In genomic region chr1:96183928-96184327, GRCh38 we compare ENCODE assay signal across 18 cellular contexts.
A peak's percentile ranks its signal among the peaks of the same experiment; 100 is the strongest.
DNase-seq lines count a peak whose midpoint lies in the region; ATAC-seq and TF ChIP-seq lines count a peak whose summit lies in the region.
"Had no signal": no experiment of that assay in that cellular context is flagged by ENCODE, and none has a peak within 500 bp of the region (broad histone marks: within the 10 kb centered on the region; RNA-seq: fewer than 3 reads in every experiment).

No MANE protein-coding gene starts in this region.

- no peak overlapping the region for H2BK12ac ChIP-seq in H9 (ENCODE audit: insufficient read length, low read depth, low read length)

- H2AK5ac ChIP-seq in H9 (ENCODE audit: insufficient read length, low read length) = no peak overlapping the region

- H4K5ac ChIP-seq in H9 (ENCODE audit: insufficient read length, low read depth, low read length) = no peak overlapping the region

- no peaks in the 10 kb centered on the region for H3K27me3 ChIP-seq in H9 (ENCODE audit: insufficient read depth, low read length)
- no peaks in the 10 kb centered on the region for H3K27me3 ChIP-seq in neural progenitor cell
- H3K27me3 ChIP-seq: BLaER1 had no signal

- H3K4me1 ChIP-seq in H9 (ENCODE audit: insufficient read depth, low read length) (peaks cover 4% of the 10 kb centered on the region; the same call in 1 of the 2 replicates), neural progenitor cell (no peaks in the 10 kb centered on the region)
- H3K4me1 ChIP-seq: BLaER1, Caco-2 had no signal

- WGBS in H9 (ENCODE audit: extremely low coverage, insufficient read length, low lambda C conversion rate) = no CpG with 5 or more reads among the region's 6 CpGs

- no peaks in the 10 kb centered on the region for H3K27me3 Mint-ChIP-seq in H9 (ENCODE audit: low read depth)
- no peaks in the 10 kb centered on the region for H3K27me3 Mint-ChIP-seq in WTC11 (ENCODE audit: low read depth)
- no peaks in the 10 kb centered on the region for H3K27me3 Mint-ChIP-seq in neural progenitor cell (ENCODE audit: insufficient read depth, low read depth)
- H3K27me3 Mint-ChIP-seq: B cell; CD4-positive, CD25-positive, alpha-beta regulatory T cell had no signal

- no peak overlapping the region for H3K4me2 ChIP-seq in H9 (ENCODE audit: insufficient read depth, insufficient read length, low read length)
- H3K4me2 ChIP-seq in neural progenitor cell = no peak overlapping the region
- H3K4me2 ChIP-seq: BLaER1 had no signal

- no peak overlapping the region; the same call in 1 of the 2 replicates for H3K14ac ChIP-seq in H9 (ENCODE audit: insufficient read depth, low read length)

- H2AFZ ChIP-seq in H9 (ENCODE audit: low read length) (no peak overlapping the region), neural progenitor cell (replicated peaks) (peak overlapping the region; percentile 92)

- DNase-seq in H9 = no peak
- DNase-seq in WTC11 (ENCODE audit: low spot score) = no peak
- DNase-seq in iPS DF 19.7 (ENCODE audit: low read depth, low spot score) = peak; percentile 5
- DNase-seq in neural progenitor cell (ENCODE audit: low spot score) = no peak
- no peak for DNase-seq in RKO (ENCODE audit: low spot score)
- DNase-seq in NCI-H446 treated with DMSO at 0.1 percent for 48 hours (lab: John Stamatoyannopoulos, UW) = no peak
- no peak for DNase-seq in AG08396 (ENCODE audit: low spot score)
- DNase-seq: Caco-2; CD4-positive, CD25-positive, alpha-beta regulatory T cell; CD8-positive, alpha-beta T cell; DMS153; DND-41; GOT3; H7 had no signal

- no peak overlapping the region for H3K9ac ChIP-seq in H9 (ENCODE audit: extremely low read depth, insufficient read length, low read length)
- H3K9ac ChIP-seq in neural progenitor cell = no peak overlapping the region
- H3K9ac ChIP-seq: BLaER1 had no signal

- POLR2A ChIA-PET in WTC11 (lab: Charles Lee) = no interaction called here

- H3K27ac Mint-ChIP-seq in H9 = peak overlapping the region; percentile 11 to 79 (median 46); a peak in 5 of 7 replicates
- H3K27ac Mint-ChIP-seq in WTC11 = no peak overlapping the region
- no peak overlapping the region for H3K27ac Mint-ChIP-seq in neural progenitor cell
- H3K27ac Mint-ChIP-seq: B cell; CD4-positive, CD25-positive, alpha-beta regulatory T cell; CD8-positive, alpha-beta T cell had no signal

- H3K27ac ChIP-seq in H9 (ENCODE audit: insufficient read length, low read depth, low read length) = no peak overlapping the region
- no peak overlapping the region for H3K27ac ChIP-seq in neural progenitor cell
- H3K27ac ChIP-seq: BLaER1, C4-2B had no signal

- H4K91ac ChIP-seq in H9 (ENCODE audit: insufficient read length, low read depth, low read length) = no peak overlapping the region

- H3K23ac ChIP-seq in H9 (ENCODE audit: insufficient read length, low read depth, low read length) = no peak overlapping the region

- peak; percentile 75 for ATAC-seq in WTC11
- ATAC-seq: CD8-positive, alpha-beta T cell; HCT116 had no signal

- no peak overlapping the region for H3K4ac ChIP-seq in H9 (ENCODE audit: low read depth, low read length)

- H3K4me3 Mint-ChIP-seq in H9 = no peak overlapping the region
- no peak overlapping the region for H3K4me3 Mint-ChIP-seq in WTC11
- H3K4me3 Mint-ChIP-seq in neural progenitor cell = no peak overlapping the region
- H3K4me3 Mint-ChIP-seq: B cell; CD4-positive, CD25-positive, alpha-beta regulatory T cell; CD8-positive, alpha-beta T cell had no signal

- TF ChIP-seq CTCF in H9 (conservative IDR thresholded peaks at IDR 0.05) (no peak), WTC11 (IDR thresholded peaks at IDR 0.05) (no peak), neural progenitor cell (IDR thresholded peaks at IDR 0.05) (no peak)

- no peak overlapping the region for H2BK15ac ChIP-seq in H9 (ENCODE audit: low read depth, low read length)

- H3K23me2 ChIP-seq in H9 (ENCODE audit: insufficient read length, low read depth, low read length, poor library complexity, severe bottlenecking) = no peaks in the 10 kb centered on the region

- H3K4me3 ChIP-seq in neural progenitor cell = no peak overlapping the region
- H3K4me3 ChIP-seq: BLaER1 had no signal

- H3T11ph ChIP-seq in H9 (ENCODE audit: low read length) = no peak overlapping the region

- no peak overlapping the region for H4K8ac ChIP-seq in H9 (replicated peaks; ENCODE audit: insufficient read length, low read depth, low read length)

- no peak overlapping the region for H3K56ac ChIP-seq in H9 (ENCODE audit: insufficient read length, low read depth, low read length)

- H3K36me3 Mint-ChIP-seq in H9 (ENCODE audit: insufficient read depth in 1 of 3, low read depth in 3 of 3) (no peaks in the 10 kb centered on the region), WTC11 (no peaks in the 10 kb centered on the region), neural progenitor cell (no peaks in the 10 kb centered on the region)
- H3K36me3 Mint-ChIP-seq: CD4-positive, CD25-positive, alpha-beta regulatory T cell; CD8-positive, alpha-beta T cell had no signal

- no peaks in the 10 kb centered on the region for H3K36me3 ChIP-seq in neural progenitor cell
- H3K36me3 ChIP-seq: BLaER1 had no signal

- no peak overlapping the region for H2BK5ac ChIP-seq in H9 (ENCODE audit: insufficient read length, low read length)

- H3K4me1 Mint-ChIP-seq in H9 = peaks cover 31 to 38% of the 10 kb centered on the region in 2 experiments
- H3K4me1 Mint-ChIP-seq in WTC11 = peaks cover 37% of the 10 kb centered on the region
- no peaks in the 10 kb centered on the region for H3K4me1 Mint-ChIP-seq in neural progenitor cell
- H3K4me1 Mint-ChIP-seq: B cell; CD4-positive, CD25-positive, alpha-beta regulatory T cell had no signal

- H4K20me1 ChIP-seq in H9 (ENCODE audit: control insufficient read depth, insufficient read depth, insufficient read length) (no peaks in the 10 kb centered on the region), neural progenitor cell (ENCODE audit: low read depth) (no peaks in the 10 kb centered on the region)
- H4K20me1 ChIP-seq: BLaER1 had no signal

- CTCF ChIA-PET in WTC11 (lab: Charles Lee) = no interaction called here

- H3K18ac ChIP-seq in H9 (ENCODE audit: insufficient read length, low read depth, low read length) = no peak overlapping the region

- no peaks in the 10 kb centered on the region for H3F3A ChIP-seq in neural progenitor cell (ENCODE audit: low read depth)

- no peaks in the 10 kb centered on the region for H3K79me2 ChIP-seq in H9 (ENCODE audit: insufficient read depth, low read length)
- H3K79me2 ChIP-seq in neural progenitor cell (ENCODE audit: low read depth) = no peaks in the 10 kb centered on the region

- H3K9me3 Mint-ChIP-seq in H9 (peaks cover 4 to 5% of the 10 kb centered on the region in 2 experiments; a peak in 2 of 5 replicates), WTC11 (no peaks in the 10 kb centered on the region), neural progenitor cell (no peaks in the 10 kb centered on the region)
- H3K9me3 Mint-ChIP-seq: CD8-positive, alpha-beta T cell had no signal

- no peaks in the 10 kb centered on the region for H3K9me3 ChIP-seq in H9 (ENCODE audit: control insufficient read depth, low read depth, low read length)
- H3K9me3 ChIP-seq in neural progenitor cell (ENCODE audit: low read depth) = no peaks in the 10 kb centered on the region
- H3K9me3 ChIP-seq: BLaER1, Caco-2 had no signal

- no peak overlapping the region for H2BK120ac ChIP-seq in H9 (ENCODE audit: low read depth, low read length, poor library complexity, severe bottlenecking)

- H3K79me1 ChIP-seq in H9 (ENCODE audit: insufficient read depth, low read depth, low read length, poor library complexity, severe bottlenecking) = no peaks in the 10 kb centered on the region

- no peak overlapping the region for H2BK20ac ChIP-seq in H9 (ENCODE audit: low read depth, low read length, poor library complexity, severe bottlenecking)

TF ChIP-seq in WTC11, 78 proteins besides CTCF, POLR2A, EP300 and RAD21:
- TF ChIP-seq RELA (CRISPR knock-in tag; IDR thresholded peaks at IDR 0.05; ENCODE audit: borderline replicate concordance) = no peak
- no peak for TF ChIP-seq TP53 (CRISPR knock-in tag; IDR thresholded peaks at IDR 0.05)
- no peak for TF ChIP-seq SMAD3 (CRISPR knock-in tag; IDR thresholded peaks at IDR 0.05; ENCODE audit: borderline replicate concordance)
- no peak for TF ChIP-seq SMAD4 (CRISPR knock-in tag; IDR thresholded peaks at IDR 0.05)
- TF ChIP-seq, protein P1, sequence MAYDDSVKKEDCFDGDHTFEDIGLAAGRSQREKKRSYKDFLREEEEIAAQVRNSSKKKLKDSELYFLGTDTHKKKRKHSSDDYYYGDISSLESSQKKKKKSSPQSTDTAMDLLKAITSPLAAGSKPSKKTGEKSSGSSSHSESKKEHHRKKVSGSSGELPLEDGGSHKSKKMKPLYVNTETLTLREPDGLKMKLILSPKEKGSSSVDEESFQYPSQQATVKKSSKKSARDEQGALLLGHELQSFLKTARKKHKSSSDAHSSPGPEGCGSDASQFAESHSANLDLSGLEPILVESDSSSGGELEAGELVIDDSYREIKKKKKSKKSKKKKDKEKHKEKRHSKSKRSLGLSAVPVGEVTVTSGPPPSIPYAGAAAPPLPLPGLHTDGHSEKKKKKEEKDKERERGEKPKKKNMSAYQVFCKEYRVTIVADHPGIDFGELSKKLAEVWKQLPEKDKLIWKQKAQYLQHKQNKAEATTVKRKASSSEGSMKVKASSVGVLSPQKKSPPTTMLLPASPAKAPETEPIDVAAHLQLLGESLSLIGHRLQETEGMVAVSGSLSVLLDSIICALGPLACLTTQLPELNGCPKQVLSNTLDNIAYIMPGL (CRISPR knock-in tag; IDR thresholded peaks at IDR 0.05) = no peak
- TF ChIP-seq ETV6 (CRISPR knock-in tag; IDR thresholded peaks at IDR 0.05) = no peak
- TF ChIP-seq NFE2L1 (CRISPR knock-in tag; IDR thresholded peaks at IDR 0.05) = no peak
- TF ChIP-seq ZNF396 (CRISPR knock-in tag; IDR thresholded peaks at IDR 0.05; ENCODE audit: borderline replicate concordance) = no peak
- no peak for TF ChIP-seq NR1H2 (CRISPR knock-in tag; IDR thresholded peaks at IDR 0.05)
- TF ChIP-seq E2F4 (CRISPR knock-in tag; IDR thresholded peaks at IDR 0.05; ENCODE audit: borderline replicate concordance, low read depth) = no peak
- TF ChIP-seq JUN (CRISPR knock-in tag; IDR thresholded peaks at IDR 0.05) = no peak
- no peak for TF ChIP-seq OVOL2 (CRISPR knock-in tag; IDR thresholded peaks at IDR 0.05; ENCODE audit: borderline replicate concordance)

Comparison
In these comparisons a context has a peak if more than half of its experiments do, and no peak if none do; other contexts are left out.
1. H3K27ac Mint-ChIP-seq: peak in H9 (3 of 3); none in WTC11 (single experiment) and neural progenitor cell (single experiment).